9 cellular contexts compared by ENCODE assay signal in genomic region chr2:141534671-141535359, GRCh38.
A peak's percentile ranks its signal among the peaks of the same experiment; 100 is the strongest.
DNase-seq lines count a peak whose midpoint lies in the region; ATAC-seq and TF ChIP-seq lines count a peak whose summit lies in the region.
"Had no signal": no experiment of that assay in that cellular context is flagged by ENCODE, and none has a peak within 500 bp of the region (broad histone marks: within the 10 kb centered on the region; RNA-seq: fewer than 3 reads in every experiment).

No MANE protein-coding gene starts in this region.

- TF ChIP-seq CTCF in mucosa of descending colon (IDR thresholded peaks at IDR 0.05), result no peak
- no peak for TF ChIP-seq CTCF in body of pancreas (IDR thresholded peaks at IDR 0.05)

- H3K27me3 Mint-ChIP-seq in immature natural killer cell (ENCODE audit: low read depth in 3 of 3), result peaks cover 0 to 2% (median 0%) of the 10 kb centered on the region in 3 donors

- no peaks in the 10 kb centered on the region for H3K36me3 Mint-ChIP-seq in immature natural killer cell

- H3K4me3 ChIP-seq in mucosa of descending colon (no peak overlapping the region), body of pancreas (no peak overlapping the region)
- H3K4me3 ChIP-seq: spleen had no signal

- H3K27ac ChIP-seq in body of pancreas, result no peak overlapping the region

- ATAC-seq in GM18519 (IDR thresholded peaks at IDR 0.05; ENCODE audit: low FRiP score, unreplicated experiment) (peak; percentile 87), HG02610 (IDR thresholded peaks at IDR 0.05; ENCODE audit: unreplicated experiment) (peak; percentile 87), mucosa of descending colon (no peak), body of pancreas (no peak)

- H3K9me3 ChIP-seq in mucosa of descending colon (no peaks in the 10 kb centered on the region), body of pancreas (no peaks in the 10 kb centered on the region)
- H3K9me3 ChIP-seq: spleen had no signal

- H3K9me3 Mint-ChIP-seq in immature natural killer cell, result peaks cover 0 to 32% (median 7%) of the 10 kb centered on the region in 6 donors

- H3K4me1 ChIP-seq in mucosa of descending colon (ENCODE audit: low read depth) (no peaks in the 10 kb centered on the region), body of pancreas (peaks cover under 1% of the 10 kb centered on the region)

- TF ChIP-seq POLR2A in erythroblast (IDR thresholded peaks at IDR 0.05; ENCODE audit: low read length) (no peak), body of pancreas (IDR thresholded peaks at IDR 0.05) (no peak)

- H3K27ac Mint-ChIP-seq in immature natural killer cell, result peak overlapping the region in 4 of 6 donors; percentile 22 to 60 (median 52)

- intact Hi-C loops in mucosa of descending colon (cut with DNase I, micrococcal nuclease), result no loop called here
- intact Hi-C loops in body of pancreas (cut with DNase I), result no loop called here

- H3K4me3 Mint-ChIP-seq in immature natural killer cell, result peak overlapping the region in 2 of 5 donors; percentile 47 to 49

- peaks cover 13 to 24% of the 10 kb centered on the region in 2 donors for H3K4me1 Mint-ChIP-seq in immature natural killer cell

- in situ Hi-C loops in KBM-7 (cut with MboI; ENCODE audit: low pct_unique_long_range_greater_than_20kb, low sequenced_read_pairs), result no loop called here

- no peaks in the 10 kb centered on the region for H3K36me3 ChIP-seq in mucosa of descending colon (ENCODE audit: low read depth)
- H3K36me3 ChIP-seq in body of pancreas (replicated peaks in 1 of 2; ENCODE audit: insufficient read depth in 1 of 2, low read depth in 2 of 2), result no peaks in the 10 kb centered on the region
- H3K36me3 ChIP-seq: spleen had no signal

- DNase-seq in KBM-7, result peak; percentile 96
- no peak for DNase-seq in immature natural killer cell
- no peak for DNase-seq in NK-92 treated with Interleukin-12 subunit alpha and Interleukin-12 subunit beta, amount 100 ng/mL, for 24 hours (lab: John Stamatoyannopoulos, UW)
- DNase-seq in erythroblast (lab: John Stamatoyannopoulos, UW), result no peak
- no peak for DNase-seq in mucosa of descending colon
- no peak for DNase-seq in body of pancreas
- DNase-seq: spleen had no signal

- WGBS in body of pancreas, 2 donors, result 57 to 66% methylated on average over 4 of the region's 4 CpGs

- no peaks in the 10 kb centered on the region for H3K27me3 ChIP-seq in body of pancreas
- H3K27me3 ChIP-seq: spleen had no signal

Comparison
In these comparisons a context has a peak if more than half of its experiments do, and no peak if none do; other contexts are left out.
1. ATAC-seq: peak in GM18519 (single experiment) and HG02610 (single experiment); none in mucosa of descending colon (single experiment) and body of pancreas (single experiment).